In the genomic region with DNA sequence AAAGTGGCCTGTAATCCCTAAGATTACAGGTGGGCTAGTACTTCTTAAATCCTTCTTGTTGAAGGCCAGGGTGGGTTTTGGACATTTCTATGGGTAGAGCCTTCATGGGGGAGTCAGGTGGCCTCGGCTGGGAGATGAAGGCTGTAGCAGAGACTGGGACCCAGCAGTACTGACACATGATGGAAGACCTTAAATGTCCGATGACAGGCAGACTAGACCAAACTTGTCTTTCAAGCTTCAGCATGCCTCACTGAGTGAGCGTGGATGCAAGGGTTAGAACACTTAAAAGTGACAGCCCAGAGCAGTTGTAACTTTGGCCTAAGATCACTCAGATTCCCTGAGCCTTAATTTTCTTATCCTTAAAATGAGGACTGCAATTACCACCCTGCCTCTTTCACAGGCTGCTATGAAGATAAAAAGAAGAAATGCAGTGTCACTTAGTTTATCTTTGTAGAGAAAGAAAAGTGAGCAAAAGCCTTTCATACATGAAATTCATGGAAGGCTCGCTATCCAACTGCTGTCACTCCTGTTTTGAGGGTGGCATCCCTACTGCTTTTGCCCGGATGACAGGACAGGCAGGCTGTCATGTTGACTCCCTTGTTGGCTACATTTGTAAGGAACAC, we compare ENCODE assay signal across 28 cellular contexts. TPM values are rescaled to one million over a fixed set of nuclear protein-coding genes. Genes with fewer than 3 reads are reported as not detected.
DNase-seq lines count a peak whose midpoint lies in the region; ATAC-seq and TF ChIP-seq lines count a peak whose summit lies in the region.
"Had no signal": no experiment of that assay in that cellular context is flagged by ENCODE, and none has a peak within 500 bp of the region (broad histone marks: within the 10 kb centered on the region; RNA-seq: fewer than 3 reads in every experiment).

No MANE protein-coding gene starts in this region.

- no TSS peak for BruUV-seq in OCI-LY7 (replicated peaks; lab: Mats Ljungman, UMichigan)

- no peak for TF ChIP-seq CTCF in OCI-LY7 (conservative IDR thresholded peaks at IDR 0.05; ENCODE audit: low read length)
- TF ChIP-seq CTCF in epithelial cell of esophagus (IDR thresholded peaks at IDR 0.05; ENCODE audit: insufficient read depth, low read depth, low read length, missing control alignments), result no peak

- no peak overlapping the region for H3K4me3 Mint-ChIP-seq in activated naive CD4-positive, alpha-beta T cell treated with anti-CD3 and anti-CD28 coated beads, Interleukin-2, amount 50 U/mL, for 24 hours
- H3K4me3 Mint-ChIP-seq in stimulated activated naive B cell treated with anti-CD40 and anti-IgM and Interleukin-4, amounts not matched to agents 10 μg/mL and 1 μg/mL and 100 μg/mL, for 72 hours, result peak overlapping the region in 1 of 2 donors; percentile 39
- H3K4me3 Mint-ChIP-seq: activated CD4-positive, alpha-beta T cell treated with anti-CD3 and anti-CD28 coated beads, Interleukin-2, amount 10 ng/mL, durations not matched to agents 7 days and 5 days; activated naive CD4-positive, alpha-beta T cell treated with anti-CD3 and anti-CD28 coated beads for 36 hours; brain; neural crest cell; WTC11 had no signal

- peaks cover 72% of the 10 kb centered on the region for H3K36me3 ChIP-seq in OCI-LY7 (ENCODE audit: insufficient read depth, low read length)
- H3K36me3 ChIP-seq: adrenal gland, right atrium auricular region, SJCRH30, thyroid gland, uterus had no signal

- H3K4me1 Mint-ChIP-seq in activated naive CD4-positive, alpha-beta T cell treated with anti-CD3 and anti-CD28 coated beads, Interleukin-2, amount 50 U/mL, for 24 hours, result peaks cover 37% of the 10 kb centered on the region
- peaks cover 66 to 88% of the 10 kb centered on the region in 2 donors for H3K4me1 Mint-ChIP-seq in stimulated activated naive B cell treated with anti-CD40 and anti-IgM and Interleukin-4, amounts not matched to agents 10 μg/mL and 1 μg/mL and 100 μg/mL, for 72 hours
- H3K4me1 Mint-ChIP-seq: neural crest cell had no signal

- peak overlapping the region; percentile 73 for H3K4me2 ChIP-seq in OCI-LY7 (ENCODE audit: low read length)

- ATAC-seq in stimulated activated naive B cell treated with anti-CD40 and anti-IgM and Interleukin-4, amounts not matched to agents 10 μg/mL and 1 μg/mL and 100 μg/mL, for 72 hours (replicated peaks), result no peak
- ATAC-seq in GM21619 (IDR thresholded peaks at IDR 0.05; ENCODE audit: unreplicated experiment), result no peak
- ATAC-seq: left cardiac atrium had no signal

- no peaks in the 10 kb centered on the region for H4K20me1 ChIP-seq in OCI-LY7 (ENCODE audit: insufficient read depth, low read length)

- peak overlapping the region; percentile 10; the same call in 1 of the 2 replicates for H2AFZ ChIP-seq in OCI-LY7 (ENCODE audit: low read length)

- peaks cover 64% of the 10 kb centered on the region for H3K4me1 ChIP-seq in OCI-LY7 (ENCODE audit: insufficient read depth, low read length, poor library complexity, severe bottlenecking)
- H3K4me1 ChIP-seq: adrenal gland, SJCRH30, thyroid gland, uterus had no signal

- peaks cover 16% of the 10 kb centered on the region for H3K79me2 ChIP-seq in OCI-LY7 (ENCODE audit: insufficient read depth, low read depth, low read length)

- POLR2A ChIA-PET in OCI-LY7 (lab: Charles Lee), result interaction anchor here (0.5 to 0.8 kb wide), 4 partner anchors 18 to 305 kb away, joined by 3 to 5 read pairs (median 4); no protein-coding TSS in a partner anchor

- no peak for DNase-seq in activated naive CD4-positive, alpha-beta T cell treated with Interleukin-2 at 50 U/mL for 16 hours
- DNase-seq in OCI-LY7 (ENCODE audit: low spot score), result no peak
- peak; percentile 51 for DNase-seq in epithelial cell of esophagus (ENCODE audit: low read depth)
- DNase-seq in stimulated activated naive B cell treated with anti-CD40 and anti-IgM and Interleukin-4, amounts not matched to agents 10 μg/mL and 1 μg/mL and 100 μg/mL, for 72 hours, result no peak
- no peak for DNase-seq in NCI-H69 (lab: John Stamatoyannopoulos, UW)
- DNase-seq in NCI-H1417 (lab: John Stamatoyannopoulos, UW), result no peak
- DNase-seq: activated CD4-positive, alpha-beta T cell treated with anti-CD3 and anti-CD28 coated beads, Interleukin-2, amount 10 ng/mL, durations not matched to agents 7 days and 5 days; adrenal gland; effector CD4-positive, alpha-beta T cell; H7; hippocampal formation; left cardiac atrium; NCI-H1105 treated with DMSO at 0.1 percent for 48 hours; NCI-H1930; NCI-H2227 treated with DMSO at 0.1 percent for 48 hours; SJCRH30; thyroid gland; uterus had no signal

- H3K27me3 Mint-ChIP-seq in activated naive CD4-positive, alpha-beta T cell treated with anti-CD3 and anti-CD28 coated beads, Interleukin-2, amount 50 U/mL, for 24 hours, result no peaks in the 10 kb centered on the region
- no peaks in the 10 kb centered on the region for H3K27me3 Mint-ChIP-seq in stimulated activated naive B cell treated with anti-CD40 and anti-IgM and Interleukin-4, amounts not matched to agents 10 μg/mL and 1 μg/mL and 100 μg/mL, for 72 hours

- peaks cover 4% of the 10 kb centered on the region for H3K36me3 Mint-ChIP-seq in activated naive CD4-positive, alpha-beta T cell treated with anti-CD3 and anti-CD28 coated beads, Interleukin-2, amount 50 U/mL, for 24 hours
- H3K36me3 Mint-ChIP-seq in stimulated activated naive B cell treated with anti-CD40 and anti-IgM and Interleukin-4, amounts not matched to agents 10 μg/mL and 1 μg/mL and 100 μg/mL, for 72 hours, result peaks cover 54 to 78% of the 10 kb centered on the region in 2 donors
- H3K36me3 Mint-ChIP-seq: brain, WTC11 had no signal

- H3K27ac Mint-ChIP-seq in activated naive CD4-positive, alpha-beta T cell treated with anti-CD3 and anti-CD28 coated beads, Interleukin-2, amount 50 U/mL, for 24 hours, result peak overlapping the region; percentile 14
- peak overlapping the region; percentile 62 for H3K27ac Mint-ChIP-seq in stimulated activated naive B cell treated with anti-CD40 and anti-IgM and Interleukin-4, amounts not matched to agents 10 μg/mL and 1 μg/mL and 100 μg/mL, for 72 hours
- H3K27ac Mint-ChIP-seq: brain, WTC11 had no signal

- peak overlapping the region; percentile 31 for H3K4me3 ChIP-seq in OCI-LY7 (ENCODE audit: low read depth, low read length, poor library complexity, severe bottlenecking)
- no peak overlapping the region for H3K4me3 ChIP-seq in epithelial cell of esophagus (ENCODE audit: low read length)
- H3K4me3 ChIP-seq: adrenal gland, right atrium auricular region, SJCRH30, thyroid gland, uterus had no signal

- peak overlapping the region; percentile 87 for H3K27ac ChIP-seq in OCI-LY7 (ENCODE audit: low read depth, low read length, poor library complexity, severe bottlenecking)
- H3K27ac ChIP-seq: adrenal gland, epithelial cell of prostate, right atrium auricular region, SJCRH30, thyroid gland, uterus had no signal

- no peaks in the 10 kb centered on the region for H3K9me2 ChIP-seq in OCI-LY7 (ENCODE audit: insufficient read depth, low read length)

- intact Hi-C loops in OCI-LY7 (cut with micrococcal nuclease; ENCODE audit: unreplicated experiment), result loop anchor here (1.0 kb wide), 1 partner anchor 19 kb away; a partner anchor contains a TSS

- CTCF ChIA-PET in OCI-LY7 (lab: Charles Lee; ENCODE audit: unreplicated experiment), result interaction anchor here (1.3 kb wide), 1 partner anchor 57 kb away, joined by 3 read pairs; no protein-coding TSS in a partner anchor

- H3K9me3 ChIP-seq in OCI-LY7 (ENCODE audit: low read length), result no peaks in the 10 kb centered on the region
- H3K9me3 ChIP-seq: adrenal gland, right atrium auricular region, SJCRH30, thyroid gland, uterus had no signal

- H3K9me3 Mint-ChIP-seq in activated naive CD4-positive, alpha-beta T cell treated with anti-CD3 and anti-CD28 coated beads, Interleukin-2, amount 50 U/mL, for 24 hours, result no peaks in the 10 kb centered on the region
- H3K9me3 Mint-ChIP-seq in stimulated activated naive B cell treated with anti-CD40 and anti-IgM and Interleukin-4, amounts not matched to agents 10 μg/mL and 1 μg/mL and 100 μg/mL, for 72 hours, result peaks cover 0 to 6% of the 10 kb centered on the region in 2 donors
- H3K9me3 Mint-ChIP-seq: activated naive CD4-positive, alpha-beta T cell treated with anti-CD3 and anti-CD28 coated beads for 36 hours; WTC11 had no signal

RNA-seq across cellular contexts. Expression of a gene that starts 19.5 kb away (rescaled TPM):
- 20.8 and 27.3 TPM in 2 replicates for total RNA-seq in OCI-LY7 (2014; rRNA removed; shearing (Covaris generic))
- 80.6 and 88.7 TPM in 2 replicates for total RNA-seq in OCI-LY7 (2022)
- total RNA-seq: H7, HT-29, neural crest cell, RPMI7951, SJCRH30 had no signal
